1 cellular context compared by ENCODE assay signal in genomic region chr19:1227313-1227626, GRCh38.
TF ChIP-seq lines count a peak whose summit lies in the region.

No MANE protein-coding gene starts in this region.

TF ChIP-seq in HCT116, 20 proteins besides CTCF, POLR2A, EP300 and RAD21 (continued from another document):
- TF ChIP-seq, protein P1, sequence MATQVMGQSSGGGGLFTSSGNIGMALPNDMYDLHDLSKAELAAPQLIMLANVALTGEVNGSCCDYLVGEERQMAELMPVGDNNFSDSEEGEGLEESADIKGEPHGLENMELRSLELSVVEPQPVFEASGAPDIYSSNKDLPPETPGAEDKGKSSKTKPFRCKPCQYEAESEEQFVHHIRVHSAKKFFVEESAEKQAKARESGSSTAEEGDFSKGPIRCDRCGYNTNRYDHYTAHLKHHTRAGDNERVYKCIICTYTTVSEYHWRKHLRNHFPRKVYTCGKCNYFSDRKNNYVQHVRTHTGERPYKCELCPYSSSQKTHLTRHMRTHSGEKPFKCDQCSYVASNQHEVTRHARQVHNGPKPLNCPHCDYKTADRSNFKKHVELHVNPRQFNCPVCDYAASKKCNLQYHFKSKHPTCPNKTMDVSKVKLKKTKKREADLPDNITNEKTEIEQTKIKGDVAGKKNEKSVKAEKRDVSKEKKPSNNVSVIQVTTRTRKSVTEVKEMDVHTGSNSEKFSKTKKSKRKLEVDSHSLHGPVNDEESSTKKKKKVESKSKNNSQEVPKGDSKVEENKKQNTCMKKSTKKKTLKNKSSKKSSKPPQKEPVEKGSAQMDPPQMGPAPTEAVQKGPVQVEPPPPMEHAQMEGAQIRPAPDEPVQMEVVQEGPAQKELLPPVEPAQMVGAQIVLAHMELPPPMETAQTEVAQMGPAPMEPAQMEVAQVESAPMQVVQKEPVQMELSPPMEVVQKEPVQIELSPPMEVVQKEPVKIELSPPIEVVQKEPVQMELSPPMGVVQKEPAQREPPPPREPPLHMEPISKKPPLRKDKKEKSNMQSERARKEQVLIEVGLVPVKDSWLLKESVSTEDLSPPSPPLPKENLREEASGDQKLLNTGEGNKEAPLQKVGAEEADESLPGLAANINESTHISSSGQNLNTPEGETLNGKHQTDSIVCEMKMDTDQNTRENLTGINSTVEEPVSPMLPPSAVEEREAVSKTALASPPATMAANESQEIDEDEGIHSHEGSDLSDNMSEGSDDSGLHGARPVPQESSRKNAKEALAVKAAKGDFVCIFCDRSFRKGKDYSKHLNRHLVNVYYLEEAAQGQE (IDR thresholded peaks at IDR 0.05; ENCODE audit: low read depth), result no peak
- TF ChIP-seq, protein P2, sequence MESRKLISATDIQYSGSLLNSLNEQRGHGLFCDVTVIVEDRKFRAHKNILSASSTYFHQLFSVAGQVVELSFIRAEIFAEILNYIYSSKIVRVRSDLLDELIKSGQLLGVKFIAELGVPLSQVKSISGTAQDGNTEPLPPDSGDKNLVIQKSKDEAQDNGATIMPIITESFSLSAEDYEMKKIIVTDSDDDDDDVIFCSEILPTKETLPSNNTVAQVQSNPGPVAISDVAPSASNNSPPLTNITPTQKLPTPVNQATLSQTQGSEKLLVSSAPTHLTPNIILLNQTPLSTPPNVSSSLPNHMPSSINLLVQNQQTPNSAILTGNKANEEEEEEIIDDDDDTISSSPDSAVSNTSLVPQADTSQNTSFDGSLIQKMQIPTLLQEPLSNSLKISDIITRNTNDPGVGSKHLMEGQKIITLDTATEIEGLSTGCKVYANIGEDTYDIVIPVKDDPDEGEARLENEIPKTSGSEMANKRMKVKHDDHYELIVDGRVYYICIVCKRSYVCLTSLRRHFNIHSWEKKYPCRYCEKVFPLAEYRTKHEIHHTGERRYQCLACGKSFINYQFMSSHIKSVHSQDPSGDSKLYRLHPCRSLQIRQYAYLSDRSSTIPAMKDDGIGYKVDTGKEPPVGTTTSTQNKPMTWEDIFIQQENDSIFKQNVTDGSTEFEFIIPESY (IDR thresholded peaks at IDR 0.05; ENCODE audit: extremely low read depth, insufficient replicate concordance, low read length), result no peak
- TF ChIP-seq JUND (IDR thresholded peaks at IDR 0.05), result no peak
- TF ChIP-seq TCF7L2 (IDR thresholded peaks at IDR 0.05; ENCODE audit: borderline replicate concordance, extremely low read depth, insufficient read depth, insufficient read length), result no peak
- TF ChIP-seq ZNF274 (IDR thresholded peaks at IDR 0.05; ENCODE audit: low read depth, low read length), result no peak
- no peak for TF ChIP-seq YY1 (IDR thresholded peaks at IDR 0.05; ENCODE audit: extremely low read depth, insufficient replicate concordance, low read depth, low read length)
- TF ChIP-seq FOSL1 (IDR thresholded peaks at IDR 0.05; ENCODE audit: low read depth), result no peak
TF ChIP-seq in HCT116: peak in this region for 0.
